ENCODE assay signal across 1 cellular context in genomic region chr17:68539536-68540469, GRCh38.
TF ChIP-seq lines count a peak whose summit lies in the region.

No MANE protein-coding gene starts in this region.

TF ChIP-seq in GM23338, 12 proteins besides CTCF, POLR2A, EP300 and RAD21 (continued from another document):
- TF ChIP-seq REST (IDR thresholded peaks at IDR 0.05; ENCODE audit: unreplicated experiment) (no peak), EZH2 (IDR thresholded peaks at IDR 0.05; ENCODE audit: low read depth, unreplicated experiment) (no peak), ZNF462 (CRISPR knock-in tag; IDR thresholded peaks at IDR 0.05) (no peak)
